Comparison of ENCODE assay signal across 1 cellular context in genomic region chr11:14499560-14500180, GRCh38.
TF ChIP-seq lines count a peak whose summit lies in the region.

Gene COPB1 (minus strand): TSS chr11:14499811. CDS start chr11:14498928, 883 bp downstream.

TF ChIP-seq in K562, 482 proteins besides CTCF, POLR2A, EP300 and RAD21 (continued from another document and continues in another):
- TF ChIP-seq UBTF (IDR thresholded peaks at IDR 0.05; ENCODE audit: borderline replicate concordance in 1 of 2, low read depth in 2 of 2, low read length in 2 of 2) = 0 out of 4 replicates have a peak, but pooled peaks of 1 of the 2 experiments have one; percentile 61
- TF ChIP-seq ZNF778 (CRISPR knock-in tag; IDR thresholded peaks at IDR 0.05) = no peak
- no peak for TF ChIP-seq TGIF2 (CRISPR knock-in tag; IDR thresholded peaks at IDR 0.05)
- peak; percentile 95 for TF ChIP-seq ZFX (CRISPR knock-in tag; IDR thresholded peaks at IDR 0.05)
- TF ChIP-seq DPF2 (IDR thresholded peaks at IDR 0.05) = no peak
- TF ChIP-seq MED1 (CRISPR knock-in tag; IDR thresholded peaks at IDR 0.05; ENCODE audit: borderline replicate concordance) = no peak
- no peak for TF ChIP-seq TRIM24 (IDR thresholded peaks at IDR 0.05)
- no peak for TF ChIP-seq ZEB2 (IDR thresholded peaks at IDR 0.05)
- TF ChIP-seq POLR2AphosphoS2 (IDR thresholded peaks at IDR 0.05; ENCODE audit: low read length) = peak; percentile 65; the same call in 1 of the 2 replicates
- no peak for TF ChIP-seq ZNF280A (IDR thresholded peaks at IDR 0.05; ENCODE audit: low read depth, partially characterized antibody)
- TF ChIP-seq CBFB (CRISPR knock-in tag; IDR thresholded peaks at IDR 0.05) = no peak
- TF ChIP-seq TRIM28 (IDR thresholded peaks at IDR 0.05) = no peak
- peak; percentile 31; the same call in 1 of the 2 replicates for TF ChIP-seq NKRF (IDR thresholded peaks at IDR 0.05; ENCODE audit: borderline replicate concordance)
- no peak for TF ChIP-seq MAFG (tag; conservative IDR thresholded peaks at IDR 0.05)
- no peak for TF ChIP-seq MYBL2 (IDR thresholded peaks at IDR 0.05; ENCODE audit: low read depth)
- TF ChIP-seq MYBL2 (CRISPR knock-in tag; IDR thresholded peaks at IDR 0.05; ENCODE audit: borderline replicate concordance) = no peak
- peak; percentile 89 for TF ChIP-seq KDM5B (IDR thresholded peaks at IDR 0.05; ENCODE audit: insufficient replicate concordance, low read depth, low read length)
- no peak for TF ChIP-seq NEUROD1 (IDR thresholded peaks at IDR 0.05; ENCODE audit: borderline replicate concordance, low read depth, low read length, partially characterized antibody)
- TF ChIP-seq CSDE1 (IDR thresholded peaks at IDR 0.05) = no peak
- no peak for TF ChIP-seq GTF2B (IDR thresholded peaks at IDR 0.05; ENCODE audit: extremely low read depth, insufficient read length)
- peak; percentile 72; the same call in 1 of the 2 replicates for TF ChIP-seq BRD4 (IDR thresholded peaks at IDR 0.05)
- 0 out of 2 replicates have a peak, but pooled peaks have one; percentile 26 for TF ChIP-seq JUN (IDR thresholded peaks at IDR 0.05; ENCODE audit: borderline replicate concordance, low read depth, low read length)
- no peak for TF ChIP-seq JUN (CRISPR knock-in tag; IDR thresholded peaks at IDR 0.05; ENCODE audit: borderline replicate concordance)
- TF ChIP-seq ZNF584 (CRISPR knock-in tag; IDR thresholded peaks at IDR 0.05; ENCODE audit: low read depth) = no peak
- no peak for TF ChIP-seq THAP7 (CRISPR knock-in tag; IDR thresholded peaks at IDR 0.05)
- TF ChIP-seq ZBTB26 (CRISPR knock-in tag; IDR thresholded peaks at IDR 0.05) = no peak
- peak; percentile 45; the same call in 1 of the 2 replicates for TF ChIP-seq FOXP4 (CRISPR knock-in tag; IDR thresholded peaks at IDR 0.05; ENCODE audit: borderline replicate concordance)
- TF ChIP-seq RBM14 (IDR thresholded peaks at IDR 0.05; ENCODE audit: borderline replicate concordance, insufficient read depth, low read depth, low read length) = no peak
- TF ChIP-seq SAP30 (IDR thresholded peaks at IDR 0.05; ENCODE audit: borderline replicate concordance, insufficient read depth, low read depth, low read length, poor library complexity, severe bottlenecking) = peak; percentile 73
- TF ChIP-seq TAF1 (IDR thresholded peaks at IDR 0.05; ENCODE audit: control insufficient read depth, extremely low read depth, insufficient read depth, low read length, severe bottlenecking) = peak; percentile 80
- TF ChIP-seq SRSF1 (IDR thresholded peaks at IDR 0.05; ENCODE audit: low read depth, low read length) = no peak
- no peak for TF ChIP-seq SMAD2 (IDR thresholded peaks at IDR 0.05; ENCODE audit: low read depth, low read length)
- TF ChIP-seq NELFE (IDR thresholded peaks at IDR 0.05; ENCODE audit: insufficient read depth, insufficient read length) = no peak
- TF ChIP-seq RAD51 (IDR thresholded peaks at IDR 0.05; ENCODE audit: borderline replicate concordance, low read depth) = no peak
- TF ChIP-seq ZFP91 (CRISPR knock-in tag; IDR thresholded peaks at IDR 0.05) = no peak
- no peak for TF ChIP-seq BRF2 (IDR thresholded peaks at IDR 0.05; ENCODE audit: borderline replicate concordance, insufficient read depth, insufficient read length)
